10 cellular contexts compared by ENCODE assay signal in the genomic region with DNA sequence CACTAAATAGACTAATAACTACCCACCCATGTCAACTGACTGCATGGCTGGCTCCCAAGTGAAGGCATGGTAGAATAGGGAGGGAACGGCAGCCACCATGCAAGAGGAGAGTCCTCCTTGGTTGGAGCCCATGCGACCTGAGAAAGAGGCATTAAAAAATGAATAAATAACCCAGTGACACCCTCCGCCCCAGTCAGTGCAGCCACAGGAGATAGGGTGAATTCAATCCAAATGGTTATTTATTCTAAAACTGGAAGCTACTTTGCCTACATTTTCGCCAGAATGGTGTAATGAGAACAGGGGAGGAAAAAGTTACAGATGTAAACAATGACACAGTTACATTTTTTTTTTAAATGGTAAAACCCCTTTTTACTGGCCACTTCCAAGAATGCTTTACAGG. TPM values are rescaled to one million over a fixed set of nuclear protein-coding genes. Genes with fewer than 3 reads are reported as not detected.
DNase-seq lines count a peak whose midpoint lies in the region; ATAC-seq and TF ChIP-seq lines count a peak whose summit lies in the region.
"Had no signal": no experiment of that assay in that cellular context is flagged by ENCODE, and none has a peak within 500 bp of the region (broad histone marks: within the 10 kb centered on the region; RNA-seq: fewer than 3 reads in every experiment).

No MANE protein-coding gene starts in this region.

- 25% methylated on average over 4 of the region's 4 CpGs for WGBS in right lobe of liver (ENCODE audit: insufficient coverage, low coverage, low lambda C conversion rate, missing lambda C conversion rate)

- TF ChIP-seq CTCF in AG04450 (IDR thresholded peaks at IDR 0.05; ENCODE audit: low read depth, low read length): no peak
- TF ChIP-seq CTCF in OCI-LY3 (IDR thresholded peaks at IDR 0.05; ENCODE audit: low read depth, low read length): no peak
- no peak for TF ChIP-seq CTCF in right lobe of liver (IDR thresholded peaks at IDR 0.05)

- H3K36me3 ChIP-seq in OCI-LY3 (replicated peaks; ENCODE audit: low read depth, low read length) (peaks cover 79% of the 10 kb centered on the region), right lobe of liver (peaks cover 0 to 55% (median 21%) of the 10 kb centered on the region in 4 donors)
- H3K36me3 ChIP-seq: uterus had no signal

- H4K20me1 ChIP-seq in OCI-LY3 (ENCODE audit: insufficient read depth, low read length): no peaks in the 10 kb centered on the region

- H3K27me3 Mint-ChIP-seq in effector memory CD8-positive, alpha-beta T cell: no peaks in the 10 kb centered on the region

- H2AFZ ChIP-seq in OCI-LY3 (ENCODE audit: low read depth, low read length): no peak overlapping the region

- H3K4me3 ChIP-seq in AG04450 (ENCODE audit: low read depth, low read length) (no peak overlapping the region), OCI-LY3 (ENCODE audit: low read length) (no peak overlapping the region), right lobe of liver (peak overlapping the region in 2 of 3 donors; percentile 5 to 24)
- H3K4me3 ChIP-seq: uterus had no signal

- ATAC-seq in right lobe of liver: no peak
- ATAC-seq in effector memory CD8-positive, alpha-beta T cell (replicated peaks): no peak

- H3K9me3 ChIP-seq in AG04450 (ENCODE audit: control insufficient read depth, insufficient read depth, low read length): no peaks in the 10 kb centered on the region; the same call in 1 of the 2 replicates
- H3K9me3 ChIP-seq in OCI-LY3 (ENCODE audit: insufficient read depth, low read length): no peaks in the 10 kb centered on the region
- no peaks in the 10 kb centered on the region for H3K9me3 ChIP-seq in right lobe of liver
- H3K9me3 ChIP-seq: uterus had no signal

- peaks cover 29% of the 10 kb centered on the region for H3K79me2 ChIP-seq in OCI-LY3 (ENCODE audit: low read length)

- H3K36me3 Mint-ChIP-seq in effector memory CD8-positive, alpha-beta T cell (ENCODE audit: insufficient read depth): peaks cover 87% of the 10 kb centered on the region

- no peak for TF ChIP-seq POLR2A in right lobe of liver (IDR thresholded peaks at IDR 0.05)

- intact Hi-C loops in right lobe of liver (cut with DNase I): no loop called here

- H3K4me1 ChIP-seq in OCI-LY3 (ENCODE audit: low read length) (peaks cover 16% of the 10 kb centered on the region), right lobe of liver (peaks cover 0 to 53% (median 23%) of the 10 kb centered on the region in 4 donors)

- H3K27ac ChIP-seq in AG04450 (ENCODE audit: low read depth, low read length): peak overlapping the region; percentile 12
- peak overlapping the region; percentile 21; the same call in 1 of the 2 replicates for H3K27ac ChIP-seq in OCI-LY3 (ENCODE audit: low read length)
- peak overlapping the region; percentile 56 to 72 (median 67) for H3K27ac ChIP-seq in right lobe of liver
- H3K27ac ChIP-seq: HL-60, uterus had no signal

- no peaks in the 10 kb centered on the region for H3K9me3 Mint-ChIP-seq in effector memory CD8-positive, alpha-beta T cell

- H3K4me2 ChIP-seq in OCI-LY3 (ENCODE audit: low read length): no peak overlapping the region

- H3K4me3 Mint-ChIP-seq in effector memory CD8-positive, alpha-beta T cell: no peak overlapping the region

- CTCF ChIA-PET in AG04450 (lab: Charles Lee): no interaction called here

- H3K27me3 ChIP-seq in AG04450 (ENCODE audit: control insufficient read depth, insufficient read depth, low read length): no peaks in the 10 kb centered on the region
- no peaks in the 10 kb centered on the region for H3K27me3 ChIP-seq in OCI-LY3 (ENCODE audit: low read depth, low read length)
- no peaks in the 10 kb centered on the region for H3K27me3 ChIP-seq in right lobe of liver
- H3K27me3 ChIP-seq: uterus had no signal

- no peak overlapping the region for H3K9ac ChIP-seq in OCI-LY3 (ENCODE audit: low read length)

- POLR2A ChIA-PET in AG04450 (lab: Yijun Ruan, JAX): interaction anchor here (0.7 to 1.7 kb wide), 2 partner anchors 15 to 55 kb away, joined by 4 to 6 read pairs; a partner anchor contains a TSS

- DNase-seq in AG04450 (ENCODE audit: low read depth, low spot score) (no peak), right lobe of liver (no peak), NCI-H524 treated with DMSO at 0.1 percent for 48 hours (lab: John Stamatoyannopoulos, UW) (no peak), NCI-H82 (lab: John Stamatoyannopoulos, UW) (no peak)
- no peak for DNase-seq in effector memory CD8-positive, alpha-beta T cell
- DNase-seq: NCI-H1436 treated with DMSO at 0.1 percent for 48 hours, occipital lobe, uterus had no signal

- H3K27ac Mint-ChIP-seq in effector memory CD8-positive, alpha-beta T cell: peak overlapping the region in 1 of 2 donors; percentile 61

- H3K4me1 Mint-ChIP-seq in effector memory CD8-positive, alpha-beta T cell (ENCODE audit: low read depth in 2 of 2): peaks cover 20 to 30% of the 10 kb centered on the region in 2 donors

RNA-seq across cellular contexts. Expression of a gene that starts 4.9 kb away (rescaled TPM):
- polyA plus RNA-seq in AG04450 (2011; rRNA removed): 0.11 TPM in 1 of 2 replicates, not detected in the other
- not detected in 2 replicates for polyA minus RNA-seq in AG04450 (2011; rRNA and poly(A)+ RNA removed)
- total RNA-seq in right lobe of liver: not detected

RNA-seq across cellular contexts. Expression of a gene that starts 5.2 kb away (rescaled TPM):
- 42.8 and 63.7 TPM in 2 replicates for polyA plus RNA-seq in AG04450 (2011; rRNA removed)
- 59.3 and 81.9 TPM in 2 replicates for polyA minus RNA-seq in AG04450 (2011; rRNA and poly(A)+ RNA removed)
- total RNA-seq in right lobe of liver: 10 to 100 TPM; 18.8 to 41.4 (median 34.3) TPM

RNA-seq across cellular contexts. Expression of a gene that starts 14.8 kb away (rescaled TPM):
- 26.6 and 28.2 TPM in 2 replicates for polyA plus RNA-seq in AG04450 (2011; rRNA removed)
- polyA minus RNA-seq in AG04450 (2011; rRNA and poly(A)+ RNA removed): 20.5 and 21.6 TPM in 2 replicates
- 10 to 100 TPM in 4 of 6 experiments, 1 to 10 TPM in 2; 7.9 to 17.1 (median 13.3) TPM for total RNA-seq in right lobe of liver

RNA-seq across cellular contexts. Expression of a gene that starts 15.9 kb away (rescaled TPM):
- polyA plus RNA-seq in AG04450 (2011; rRNA removed): 32.2 and 32.5 TPM in 2 replicates
- 24.8 and 25.5 TPM in 2 replicates for polyA minus RNA-seq in AG04450 (2011; rRNA and poly(A)+ RNA removed)
- 10 to 100 TPM in 3 of 6 experiments, 1 to 10 TPM in 3; 8.5 to 13.3 (median 10.6) TPM for total RNA-seq in right lobe of liver

RNA-seq across cellular contexts. Expression of a gene that starts 23.1 kb away (rescaled TPM):
- 4.1 and 5.7 TPM in 2 replicates for polyA plus RNA-seq in AG04450 (2011; rRNA removed)
- 1.9 and 2.3 TPM in 2 replicates for polyA minus RNA-seq in AG04450 (2011; rRNA and poly(A)+ RNA removed)
- total RNA-seq in right lobe of liver: under 1 TPM in 1 of 6 experiments, not detected in 5; 0.12 TPM

Comparison
In these comparisons a context has a peak if more than half of its experiments do, and no peak if none do; other contexts are left out.
1. H3K27ac ChIP-seq: peak in every context shown above with its lines; median percentile 67 in right lobe of liver; 21 in OCI-LY3; 12 in AG04450.
2. H3K4me3 ChIP-seq: peak in right lobe of liver (2 of 3); none in AG04450 (single experiment) and OCI-LY3 (single experiment).